Comparison of ENCODE assay signal across 8 cellular contexts in genomic region chr19:6198896-6199239, GRCh38.
A peak's percentile ranks its signal among the peaks of the same experiment; 100 is the strongest.
DNase-seq lines count a peak whose midpoint lies in the region; ATAC-seq and TF ChIP-seq lines count a peak whose summit lies in the region.

No MANE protein-coding gene starts in this region.

- no peak for TF ChIP-seq EP300 in suprapubic skin (IDR thresholded peaks at IDR 0.05)

- peak; percentile 9 for ATAC-seq in GM21825 (IDR thresholded peaks at IDR 0.05; ENCODE audit: unreplicated experiment)

- H3K9me3 ChIP-seq in iPS-18c (ENCODE audit: control insufficient read depth, insufficient read depth, low read length) (peaks cover 6% of the 10 kb centered on the region), suprapubic skin (no peaks in the 10 kb centered on the region)

- TF ChIP-seq CTCF in AG10803 (conservative IDR thresholded peaks at IDR 0.05; ENCODE audit: low read length) (no peak), WI38 (IDR thresholded peaks at IDR 0.05; ENCODE audit: low read depth, low read length) (no peak), suprapubic skin (IDR thresholded peaks at IDR 0.05) (no peak)

- H3K36me3 ChIP-seq in suprapubic skin: no peaks in the 10 kb centered on the region

- H3K4me1 ChIP-seq in suprapubic skin: peaks cover 24% of the 10 kb centered on the region

- no peaks in the 10 kb centered on the region for H3K27me3 ChIP-seq in suprapubic skin

- H3K4me3 ChIP-seq in AG10803 (ENCODE audit: low read length) (peak overlapping the region; percentile 98), WI38 (ENCODE audit: low read depth, low read length) (peak overlapping the region; percentile 84), iPS-18c (ENCODE audit: insufficient read depth, low read depth, low read length) (peak overlapping the region; percentile 79), suprapubic skin (peak overlapping the region; percentile 58)

- WGBS in suprapubic skin: 23% methylated on average over 8 of the region's 8 CpGs

- no peak for DNase-seq in AG10803 (ENCODE audit: low read depth)
- no peak for DNase-seq in suprapubic skin (ENCODE audit: low spot score in 2 of 2)
- DNase-seq in T1000 (lab: John Stamatoyannopoulos, UW): no peak
- no peak for DNase-seq in NCI-H345 (lab: John Stamatoyannopoulos, UW)
- no peak for DNase-seq in SHP77 (lab: John Stamatoyannopoulos, UW)

- no peak for TF ChIP-seq POLR2A in suprapubic skin (IDR thresholded peaks at IDR 0.05)

- no peak overlapping the region for H3K27ac ChIP-seq in suprapubic skin
